ENCODE assay signal across 7 cellular contexts in genomic region chr3:48684480-48685143, GRCh38. TPM values are rescaled to one million over a fixed set of nuclear protein-coding genes. Genes with fewer than 3 reads are reported as not detected.
DNase-seq lines count a peak whose midpoint lies in the region; ATAC-seq, FAIRE-seq and TF ChIP-seq lines count a peak whose summit lies in the region.

No MANE protein-coding gene starts in this region.

- FAIRE-seq in endothelial cell of umbilical vein (lab: Jason Lieb, UNC) = peak; percentile 53

- dilution Hi-C loops in endothelial cell of umbilical vein (cut with MboI; ENCODE audit: extremely low pct_ligation_motif_present, low sequenced_read_pairs) = no loop called here

- DNase-seq in GM13977 (ENCODE audit: low spot score) (peak; percentile 57), Peyer's patch (no peak), endothelial cell of umbilical vein (ENCODE audit: low read depth, low spot score) (no peak), neuronal stem cell (ENCODE audit: low spot score) (no peak), T-helper 9 cell (no peak)
- no peak for DNase-seq in activated CD8-positive, alpha-beta memory T cell treated with anti-CD3 and anti-CD28 coated beads, Interleukin-2, amount 50 U/mL, for 48 hours

- no peak overlapping the region for H3K18ac ChIP-seq in neuronal stem cell (ENCODE audit: low read length)

- H3K79me2 ChIP-seq in endothelial cell of umbilical vein (ENCODE audit: control insufficient read depth, insufficient read depth, low read length) = peaks cover 2% of the 10 kb centered on the region

- CTCF ChIA-PET in endothelial cell of umbilical vein (lab: Charles Lee) = interaction anchor here (0.9 to 2.0 kb wide), 8 partner anchors 9 to 284 kb away, joined by 3 to 5 read pairs (median 3); partner anchors contain the start of genes CELSR3, IP6K2 and SLC26A6

- no peak overlapping the region for H3K9ac ChIP-seq in endothelial cell of umbilical vein (replicated peaks; ENCODE audit: extremely low read depth, insufficient read depth, low read length)
- peak overlapping the region; percentile 55 for H3K9ac ChIP-seq in neuronal stem cell (ENCODE audit: low read depth, low read length, poor library complexity)

- H3K14ac ChIP-seq in neuronal stem cell (ENCODE audit: low read length) = no peak overlapping the region

- no peak overlapping the region for H4K91ac ChIP-seq in neuronal stem cell (ENCODE audit: low read depth, low read length, poor library complexity)

- TF ChIP-seq CTCF in GM13977 (IDR thresholded peaks at IDR 0.05; ENCODE audit: extremely low read depth, insufficient read depth, missing control alignments) = no peak
- TF ChIP-seq CTCF in Peyer's patch (IDR thresholded peaks at IDR 0.05) = no peak
- TF ChIP-seq CTCF in endothelial cell of umbilical vein (IDR thresholded peaks at IDR 0.05; ENCODE audit: extremely low read depth in 1 of 2, insufficient read depth in 1 of 2, low read depth in 1 of 2, low read length in 2 of 2) = no peak

- peak overlapping the region; percentile 56 for H3K4me2 ChIP-seq in endothelial cell of umbilical vein (ENCODE audit: insufficient read depth, low read length)
- peak overlapping the region; percentile 66 for H3K4me2 ChIP-seq in neuronal stem cell (ENCODE audit: insufficient read depth, low read length, poor library complexity, severe bottlenecking)

- peaks cover 3 to 31% (median 6%) of the 10 kb centered on the region in 4 donors for H3K4me1 ChIP-seq in Peyer's patch
- peaks cover 14% of the 10 kb centered on the region for H3K4me1 ChIP-seq in endothelial cell of umbilical vein (ENCODE audit: control insufficient read depth, extremely low read depth, insufficient read depth, low read length)
- peaks cover 4 to 9% of the 10 kb centered on the region in 2 donors for H3K4me1 ChIP-seq in neuronal stem cell (ENCODE audit: control insufficient read depth in 2 of 2, insufficient read depth in 1 of 2, low read depth in 1 of 2, low read length in 2 of 2)

- POLR2A ChIA-PET in endothelial cell of umbilical vein (lab: Charles Lee) = no interaction called here

- TSS peak; percentile 21 for BruUV-seq in endothelial cell of umbilical vein (replicated peaks; lab: Mats Ljungman, UMichigan)

- in situ Hi-C loops in GM13977 (cut with MboI; ENCODE audit: low pct_unique_long_range_greater_than_20kb, low sequenced_read_pairs, unreplicated experiment) = no loop called here

- H3K9me1 ChIP-seq in endothelial cell of umbilical vein (replicated peaks; ENCODE audit: control insufficient read depth, extremely low read depth, insufficient read depth, low read length) = no peaks in the 10 kb centered on the region

- TF ChIP-seq POLR2A in Peyer's patch (IDR thresholded peaks at IDR 0.05) (no peak), endothelial cell of umbilical vein (IDR thresholded peaks at IDR 0.05; ENCODE audit: low read depth, low read length) (no peak)

- H3K27ac ChIP-seq in Peyer's patch = peak overlapping the region in 1 of 4 donors; percentile 25
- no peak overlapping the region for H3K27ac ChIP-seq in endothelial cell of umbilical vein (ENCODE audit: insufficient read depth, low read depth, low read length)
- H3K27ac ChIP-seq in neuronal stem cell (replicated peaks; ENCODE audit: low read length) = no peak overlapping the region

- no peak overlapping the region for H3K23ac ChIP-seq in neuronal stem cell (ENCODE audit: low read depth, low read length, poor library complexity)

- peaks cover 0 to 56% (median 0%) of the 10 kb centered on the region in 3 donors for H3K36me3 ChIP-seq in Peyer's patch
- H3K36me3 ChIP-seq in endothelial cell of umbilical vein (ENCODE audit: control insufficient read depth in 2 of 2, extremely low read depth in 1 of 2, insufficient read depth in 2 of 2, low read length in 2 of 2) = peaks cover 7 to 35% of the 10 kb centered on the region in 2 experiments
- peaks cover 52 to 68% of the 10 kb centered on the region in 2 donors for H3K36me3 ChIP-seq in neuronal stem cell (replicated peaks in 1 of 2; ENCODE audit: control insufficient read depth in 2 of 2, insufficient read depth in 2 of 2, low read length in 2 of 2)

- WGBS in neuronal stem cell (ENCODE audit: extremely low coverage in 2 of 2, insufficient read length in 2 of 2, insufficient replicate concordance in 1 of 2), 2 donors = no CpG with 5 or more reads among the region's 7 CpGs

- no peak overlapping the region for H2BK5ac ChIP-seq in neuronal stem cell (ENCODE audit: low read length)

- no peak overlapping the region for H2AK5ac ChIP-seq in neuronal stem cell (ENCODE audit: low read depth, low read length)

- no peaks in the 10 kb centered on the region for H3K27me3 ChIP-seq in Peyer's patch
- no peaks in the 10 kb centered on the region for H3K27me3 ChIP-seq in endothelial cell of umbilical vein (ENCODE audit: control insufficient read depth in 2 of 2, insufficient read depth in 2 of 2, low read length in 2 of 2)
- H3K27me3 ChIP-seq in neuronal stem cell (ENCODE audit: control insufficient read depth in 3 of 3, insufficient read depth in 3 of 3, low read depth in 1 of 3, low read length in 3 of 3) = no peaks in the 10 kb centered on the region

- no peaks in the 10 kb centered on the region for H3K79me1 ChIP-seq in neuronal stem cell (ENCODE audit: low read depth, low read length)

- no peak overlapping the region for H2BK15ac ChIP-seq in neuronal stem cell (ENCODE audit: low read length)

- H3K4me3 ChIP-seq in Peyer's patch (peak overlapping the region; percentile 66 to 100 (median 84)), endothelial cell of umbilical vein (replicated peaks in 1 of 3; ENCODE audit: insufficient read depth in 1 of 3, low read depth in 1 of 3, low read length in 3 of 3) (peak overlapping the region in 1 of 3 experiments; percentile 3), neuronal stem cell (ENCODE audit: low read length in 2 of 2) (peak overlapping the region; percentile 49 to 100)

- H2BK120ac ChIP-seq in neuronal stem cell (ENCODE audit: low read depth, low read length) = no peak overlapping the region

- intact Hi-C loops in endothelial cell of umbilical vein (cut with micrococcal nuclease) = loop anchor here (2.0 kb wide), 2 partner anchors 20 to 76 kb away; partner anchors contain the start of gene UQCRC1

- H4K8ac ChIP-seq in neuronal stem cell (ENCODE audit: low read depth, low read length) = no peak overlapping the region

- ATAC-seq in GM21529 (IDR thresholded peaks at IDR 0.05; ENCODE audit: unreplicated experiment) = no peak

- no peaks in the 10 kb centered on the region for H3K9me3 ChIP-seq in Peyer's patch
- H3K9me3 ChIP-seq in endothelial cell of umbilical vein (replicated peaks; ENCODE audit: control insufficient read depth, insufficient read depth, low read length) = no peaks in the 10 kb centered on the region
- H3K9me3 ChIP-seq in neuronal stem cell (replicated peaks in 1 of 2; ENCODE audit: control insufficient read depth in 2 of 2, insufficient read depth in 1 of 2, low read depth in 1 of 2, low read length in 2 of 2) = no peaks in the 10 kb centered on the region

- peak overlapping the region; percentile 7 for H2AFZ ChIP-seq in endothelial cell of umbilical vein (ENCODE audit: low read depth, low read length)
- H2AFZ ChIP-seq in neuronal stem cell (ENCODE audit: low read length) = no peak overlapping the region

- no peak overlapping the region for H2BK12ac ChIP-seq in neuronal stem cell (ENCODE audit: low read length)

- H3K4ac ChIP-seq in neuronal stem cell (ENCODE audit: low read length) = no peak overlapping the region

- H4K20me1 ChIP-seq in endothelial cell of umbilical vein (replicated peaks; ENCODE audit: control insufficient read depth, extremely low read depth, insufficient read depth, low read length) = no peaks in the 10 kb centered on the region

RNA-seq across cellular contexts. Expression of gene NCKIPSD, which starts 1.1 kb away (rescaled TPM):
- total RNA-seq in Peyer's patch (10 to 100 TPM; 35.7 to 66.8 (median 64.4) TPM), endothelial cell of umbilical vein (12.8 and 13.4 TPM in 2 replicates)
- 19.1 and 26.2 TPM in 2 replicates for polyA plus RNA-seq in endothelial cell of umbilical vein
- polyA plus RNA-seq in endothelial cell of umbilical vein (2011; cell fraction: cytosol; rRNA removed) = 9.7 and 12.6 TPM in 2 replicates
- 19.1 and 21.3 TPM in 2 replicates for polyA plus RNA-seq in endothelial cell of umbilical vein (2011; cell fraction: nucleus; rRNA removed)
- polyA plus RNA-seq in endothelial cell of umbilical vein (2012) = 9.0 and 9.2 TPM in 2 replicates
- polyA minus RNA-seq in endothelial cell of umbilical vein = 15.3 and 27.1 TPM in 2 replicates
- polyA minus RNA-seq in endothelial cell of umbilical vein (2011; cell fraction: cytosol; rRNA and poly(A)+ RNA removed) = 22.5 TPM
- 7.6 and 11.2 TPM in 2 replicates for polyA minus RNA-seq in endothelial cell of umbilical vein (2011; cell fraction: nucleus; rRNA and poly(A)+ RNA removed)
- 17.6 TPM for polyA plus RNA-seq in neuronal stem cell (2013, experiment 1 of 2)
- polyA plus RNA-seq in neuronal stem cell (2013, experiment 2 of 2) = 17.5 TPM

RNA-seq across cellular contexts. Expression of gene CELSR3, which starts 21.9 kb away (rescaled TPM):
- total RNA-seq in Peyer's patch = 1 to 10 TPM; 2.3 to 5.0 (median 2.9) TPM
- total RNA-seq in endothelial cell of umbilical vein = 0.46 and 0.71 TPM in 2 replicates
- 0.25 and 0.32 TPM in 2 replicates for polyA plus RNA-seq in endothelial cell of umbilical vein
- 0.12 and 0.16 TPM in 2 replicates for polyA plus RNA-seq in endothelial cell of umbilical vein (2011; cell fraction: cytosol; rRNA removed)
- polyA plus RNA-seq in endothelial cell of umbilical vein (2011; cell fraction: nucleus; rRNA removed) = 0.90 and 1.2 TPM in 2 replicates
- 0.24 and 0.37 TPM in 2 replicates for polyA plus RNA-seq in endothelial cell of umbilical vein (2012)
- polyA minus RNA-seq in endothelial cell of umbilical vein = 0.36 and 0.76 TPM in 2 replicates
- 3.7 TPM for polyA minus RNA-seq in endothelial cell of umbilical vein (2011; cell fraction: cytosol; rRNA and poly(A)+ RNA removed)
- polyA minus RNA-seq in endothelial cell of umbilical vein (2011; cell fraction: nucleus; rRNA and poly(A)+ RNA removed) = 0.82 and 1.0 TPM in 2 replicates
- 8.4 TPM for polyA plus RNA-seq in neuronal stem cell (2013, experiment 1 of 2)
- polyA plus RNA-seq in neuronal stem cell (2013, experiment 2 of 2) = 8.5 TPM

RNA-seq across cellular contexts. Expression of gene IP6K2, which starts 32.4 kb away (rescaled TPM):
- 100 to 1,000 TPM in 3 of 4 donors, 10 to 100 TPM in 1; 97.6 to 211 (median 163) TPM for total RNA-seq in Peyer's patch
- 72.4 and 81.8 TPM in 2 replicates for total RNA-seq in endothelial cell of umbilical vein
- 138 and 143 TPM in 2 replicates for polyA plus RNA-seq in endothelial cell of umbilical vein
- 106 and 115 TPM in 2 replicates for polyA plus RNA-seq in endothelial cell of umbilical vein (2011; cell fraction: cytosol; rRNA removed)
- 373 and 391 TPM in 2 replicates for polyA plus RNA-seq in endothelial cell of umbilical vein (2011; cell fraction: nucleus; rRNA removed)
- 75.9 and 82.9 TPM in 2 replicates for polyA plus RNA-seq in endothelial cell of umbilical vein (2012)
- 97.1 and 99.2 TPM in 2 replicates for polyA minus RNA-seq in endothelial cell of umbilical vein
- polyA minus RNA-seq in endothelial cell of umbilical vein (2011; cell fraction: cytosol; rRNA and poly(A)+ RNA removed) = 24.8 TPM
- 117 and 128 TPM in 2 replicates for polyA minus RNA-seq in endothelial cell of umbilical vein (2011; cell fraction: nucleus; rRNA and poly(A)+ RNA removed)
- 189 TPM for polyA plus RNA-seq in neuronal stem cell (2013, experiment 1 of 2)
- 187 TPM for polyA plus RNA-seq in neuronal stem cell (2013, experiment 2 of 2)

RNA-seq across cellular contexts. Expression of gene SLC26A6, which starts 49.4 kb away (rescaled TPM):
- total RNA-seq in Peyer's patch = 100 to 1,000 TPM; 143 to 249 (median 194) TPM
- total RNA-seq in endothelial cell of umbilical vein = 32.2 and 34.8 TPM in 2 replicates
- polyA plus RNA-seq in endothelial cell of umbilical vein = 31.0 and 35.3 TPM in 2 replicates
- polyA plus RNA-seq in endothelial cell of umbilical vein (2011; cell fraction: cytosol; rRNA removed) = 11.0 and 13.2 TPM in 2 replicates
- 277 and 301 TPM in 2 replicates for polyA plus RNA-seq in endothelial cell of umbilical vein (2011; cell fraction: nucleus; rRNA removed)
- 16.9 and 17.3 TPM in 2 replicates for polyA plus RNA-seq in endothelial cell of umbilical vein (2012)
- 19.7 and 30.4 TPM in 2 replicates for polyA minus RNA-seq in endothelial cell of umbilical vein
- polyA minus RNA-seq in endothelial cell of umbilical vein (2011; cell fraction: cytosol; rRNA and poly(A)+ RNA removed) = 16.7 TPM
- polyA minus RNA-seq in endothelial cell of umbilical vein (2011; cell fraction: nucleus; rRNA and poly(A)+ RNA removed) = 43.9 and 50.3 TPM in 2 replicates
- 30.0 TPM for polyA plus RNA-seq in neuronal stem cell (2013, experiment 1 of 2)
- 29.9 TPM for polyA plus RNA-seq in neuronal stem cell (2013, experiment 2 of 2)
